ENCODE assay signal across 1 cellular context in the genomic region with DNA sequence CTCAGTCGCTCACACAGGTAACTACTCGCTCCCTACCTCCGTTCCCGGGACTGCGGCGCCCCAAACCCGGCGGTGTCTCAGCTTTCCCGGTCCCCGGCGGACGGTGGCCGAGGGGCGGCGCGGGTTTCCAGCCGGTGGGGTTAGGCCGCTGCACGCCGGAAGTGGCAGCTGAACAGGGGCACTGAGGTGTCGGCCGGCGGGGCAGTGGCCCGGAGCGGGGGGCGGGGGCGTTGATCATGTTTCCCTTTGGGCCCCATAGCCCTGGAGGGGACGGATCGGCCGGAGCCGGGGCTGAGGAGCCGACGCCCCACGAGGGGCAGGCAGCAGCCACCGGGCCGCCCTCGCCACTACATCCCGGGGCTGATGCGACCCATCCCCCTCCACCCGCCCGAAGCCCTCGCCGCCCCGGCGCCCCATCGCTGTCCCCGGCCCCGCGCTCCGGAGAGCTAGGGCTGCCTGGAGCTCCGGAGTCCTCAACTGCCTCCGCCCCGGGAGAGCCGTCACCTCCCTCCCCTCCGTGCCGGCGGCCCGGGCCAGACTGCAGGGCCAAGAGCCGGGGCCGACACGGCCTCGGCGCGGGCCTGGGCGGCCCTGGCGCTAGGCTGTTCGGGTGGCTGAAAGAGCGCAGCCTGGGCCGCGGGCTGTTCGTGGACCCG.
TF ChIP-seq lines count a peak whose summit lies in the region.

A gene with protein sequence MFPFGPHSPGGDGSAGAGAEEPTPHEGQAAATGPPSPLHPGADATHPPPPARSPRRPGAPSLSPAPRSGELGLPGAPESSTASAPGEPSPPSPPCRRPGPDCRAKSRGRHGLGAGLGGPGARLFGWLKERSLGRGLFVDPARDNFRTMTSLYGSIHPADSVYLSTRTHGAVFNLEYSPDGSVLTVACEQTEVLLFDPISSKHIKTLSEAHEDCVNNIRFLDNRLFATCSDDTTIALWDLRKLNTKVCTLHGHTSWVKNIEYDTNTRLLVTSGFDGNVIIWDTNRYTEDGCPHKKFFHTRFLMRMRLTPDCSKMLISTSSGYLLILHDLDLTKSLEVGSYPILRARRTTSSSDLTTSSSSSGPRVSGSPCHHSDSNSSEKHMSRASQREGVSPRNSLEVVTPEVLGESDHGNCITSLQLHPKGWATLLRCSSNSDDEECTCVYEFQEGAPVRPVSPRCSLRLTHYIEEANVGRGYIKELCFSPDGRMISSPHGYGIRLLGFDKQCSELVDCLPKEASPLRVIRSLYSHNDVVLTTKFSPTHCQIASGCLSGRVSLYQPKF (plus strand): TSS at position 167 of the 656 bp plus-strand sequence. CDS start 70 bp downstream, at position 237.

TF ChIP-seq in HepG2, 621 proteins besides CTCF, POLR2A, EP300 and RAD21 (continued from another document and continues in another):
- TF ChIP-seq HMGA1 (CRISPR knock-in tag; conservative IDR thresholded peaks at IDR 0.05) = no peak
- no peak for TF ChIP-seq ZNF496 (CRISPR knock-in tag; IDR thresholded peaks at IDR 0.05; ENCODE audit: insufficient replicate concordance)
- 0 out of 2 replicates have a peak, but pooled peaks have one; percentile 73 for TF ChIP-seq RBAK (CRISPR knock-in tag; IDR thresholded peaks at IDR 0.05)
- peak; percentile 90 for TF ChIP-seq ETV5 (CRISPR knock-in tag; IDR thresholded peaks at IDR 0.05; ENCODE audit: borderline replicate concordance)
- peak; percentile 95 for TF ChIP-seq DNMT1 (CRISPR knock-in tag; IDR thresholded peaks at IDR 0.05)
- TF ChIP-seq U2AF1 (optimal IDR thresholded peaks at IDR 0.05; ENCODE audit: low read depth, low read length) = peak; percentile 82
- TF ChIP-seq CCAR2 (optimal IDR thresholded peaks at IDR 0.05; ENCODE audit: low read depth, low read length) = peak; percentile 97
- TF ChIP-seq ZNF614 (CRISPR knock-in tag; IDR thresholded peaks at IDR 0.05; ENCODE audit: borderline replicate concordance) = peak; percentile 97; the same call in 1 of the 2 replicates
- TF ChIP-seq ZBTB33 (CRISPR knock-in tag; IDR thresholded peaks at IDR 0.05) = peak; percentile 76
- TF ChIP-seq POGZ (CRISPR knock-in tag; IDR thresholded peaks at IDR 0.05) = peak; percentile 99
- TF ChIP-seq, protein P1, sequence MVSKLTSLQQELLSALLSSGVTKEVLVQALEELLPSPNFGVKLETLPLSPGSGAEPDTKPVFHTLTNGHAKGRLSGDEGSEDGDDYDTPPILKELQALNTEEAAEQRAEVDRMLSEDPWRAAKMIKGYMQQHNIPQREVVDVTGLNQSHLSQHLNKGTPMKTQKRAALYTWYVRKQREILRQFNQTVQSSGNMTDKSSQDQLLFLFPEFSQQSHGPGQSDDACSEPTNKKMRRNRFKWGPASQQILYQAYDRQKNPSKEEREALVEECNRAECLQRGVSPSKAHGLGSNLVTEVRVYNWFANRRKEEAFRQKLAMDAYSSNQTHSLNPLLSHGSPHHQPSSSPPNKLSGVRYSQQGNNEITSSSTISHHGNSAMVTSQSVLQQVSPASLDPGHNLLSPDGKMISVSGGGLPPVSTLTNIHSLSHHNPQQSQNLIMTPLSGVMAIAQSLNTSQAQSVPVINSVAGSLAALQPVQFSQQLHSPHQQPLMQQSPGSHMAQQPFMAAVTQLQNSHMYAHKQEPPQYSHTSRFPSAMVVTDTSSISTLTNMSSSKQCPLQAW (CRISPR knock-in tag; IDR thresholded peaks at IDR 0.05) = peak; percentile 97
- TF ChIP-seq, protein P2, sequence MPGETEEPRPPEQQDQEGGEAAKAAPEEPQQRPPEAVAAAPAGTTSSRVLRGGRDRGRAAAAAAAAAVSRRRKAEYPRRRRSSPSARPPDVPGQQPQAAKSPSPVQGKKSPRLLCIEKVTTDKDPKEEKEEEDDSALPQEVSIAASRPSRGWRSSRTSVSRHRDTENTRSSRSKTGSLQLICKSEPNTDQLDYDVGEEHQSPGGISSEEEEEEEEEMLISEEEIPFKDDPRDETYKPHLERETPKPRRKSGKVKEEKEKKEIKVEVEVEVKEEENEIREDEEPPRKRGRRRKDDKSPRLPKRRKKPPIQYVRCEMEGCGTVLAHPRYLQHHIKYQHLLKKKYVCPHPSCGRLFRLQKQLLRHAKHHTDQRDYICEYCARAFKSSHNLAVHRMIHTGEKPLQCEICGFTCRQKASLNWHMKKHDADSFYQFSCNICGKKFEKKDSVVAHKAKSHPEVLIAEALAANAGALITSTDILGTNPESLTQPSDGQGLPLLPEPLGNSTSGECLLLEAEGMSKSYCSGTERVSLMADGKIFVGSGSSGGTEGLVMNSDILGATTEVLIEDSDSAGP (CRISPR knock-in tag; IDR thresholded peaks at IDR 0.05; ENCODE audit: borderline replicate concordance) = peak; percentile 83
- peak; percentile 82 for TF ChIP-seq RBM22 (optimal IDR thresholded peaks at IDR 0.05; ENCODE audit: low read length)
- no peak for TF ChIP-seq ZNF367 (CRISPR knock-in tag; IDR thresholded peaks at IDR 0.05; ENCODE audit: borderline replicate concordance)
- TF ChIP-seq, protein P3, sequence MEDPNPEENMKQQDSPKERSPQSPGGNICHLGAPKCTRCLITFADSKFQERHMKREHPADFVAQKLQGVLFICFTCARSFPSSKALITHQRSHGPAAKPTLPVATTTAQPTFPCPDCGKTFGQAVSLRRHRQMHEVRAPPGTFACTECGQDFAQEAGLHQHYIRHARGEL (CRISPR knock-in tag; IDR thresholded peaks at IDR 0.05) = peak; percentile 96; the same call in 1 of the 2 replicates
- peak; percentile 20; the same call in 1 of the 2 replicates for TF ChIP-seq NR2F6 (IDR thresholded peaks at IDR 0.05)
- TF ChIP-seq NR2F6 (CRISPR knock-in tag; IDR thresholded peaks at IDR 0.05) = peak; percentile 71; the same call in 1 of the 2 replicates
- peak; percentile 88 for TF ChIP-seq ELF1 (CRISPR knock-in tag; IDR thresholded peaks at IDR 0.05)
- 0 out of 2 replicates have a peak, but pooled peaks have one; percentile 67 for TF ChIP-seq THAP8 (CRISPR knock-in tag; IDR thresholded peaks at IDR 0.05; ENCODE audit: borderline replicate concordance)
- TF ChIP-seq PATZ1 (CRISPR knock-in tag; IDR thresholded peaks at IDR 0.05) = peak; percentile 95
- no peak for TF ChIP-seq GFI1 (CRISPR knock-in tag; IDR thresholded peaks at IDR 0.05; ENCODE audit: borderline replicate concordance)
- TF ChIP-seq, protein P4, sequence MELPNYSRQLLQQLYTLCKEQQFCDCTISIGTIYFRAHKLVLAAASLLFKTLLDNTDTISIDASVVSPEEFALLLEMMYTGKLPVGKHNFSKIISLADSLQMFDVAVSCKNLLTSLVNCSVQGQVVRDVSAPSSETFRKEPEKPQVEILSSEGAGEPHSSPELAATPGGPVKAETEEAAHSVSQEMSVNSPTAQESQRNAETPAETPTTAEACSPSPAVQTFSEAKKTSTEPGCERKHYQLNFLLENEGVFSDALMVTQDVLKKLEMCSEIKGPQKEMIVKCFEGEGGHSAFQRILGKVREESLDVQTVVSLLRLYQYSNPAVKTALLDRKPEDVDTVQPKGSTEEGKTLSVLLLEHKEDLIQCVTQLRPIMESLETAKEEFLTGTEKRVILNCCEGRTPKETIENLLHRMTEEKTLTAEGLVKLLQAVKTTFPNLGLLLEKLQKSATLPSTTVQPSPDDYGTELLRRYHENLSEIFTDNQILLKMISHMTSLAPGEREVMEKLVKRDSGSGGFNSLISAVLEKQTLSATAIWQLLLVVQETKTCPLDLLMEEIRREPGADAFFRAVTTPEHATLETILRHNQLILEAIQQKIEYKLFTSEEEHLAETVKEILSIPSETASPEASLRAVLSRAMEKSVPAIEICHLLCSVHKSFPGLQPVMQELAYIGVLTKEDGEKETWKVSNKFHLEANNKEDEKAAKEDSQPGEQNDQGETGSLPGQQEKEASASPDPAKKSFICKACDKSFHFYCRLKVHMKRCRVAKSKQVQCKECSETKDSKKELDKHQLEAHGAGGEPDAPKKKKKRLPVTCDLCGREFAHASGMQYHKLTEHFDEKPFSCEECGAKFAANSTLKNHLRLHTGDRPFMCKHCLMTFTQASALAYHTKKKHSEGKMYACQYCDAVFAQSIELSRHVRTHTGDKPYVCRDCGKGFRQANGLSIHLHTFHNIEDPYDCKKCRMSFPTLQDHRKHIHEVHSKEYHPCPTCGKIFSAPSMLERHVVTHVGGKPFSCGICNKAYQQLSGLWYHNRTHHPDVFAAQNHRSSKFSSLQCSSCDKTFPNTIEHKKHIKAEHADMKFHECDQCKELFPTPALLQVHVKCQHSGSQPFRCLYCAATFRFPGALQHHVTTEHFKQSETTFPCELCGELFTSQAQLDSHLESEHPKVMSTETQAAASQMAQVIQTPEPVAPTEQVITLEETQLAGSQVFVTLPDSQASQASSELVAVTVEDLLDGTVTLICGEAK (IDR thresholded peaks at IDR 0.05) = peak; percentile 93
- TF ChIP-seq, protein P4 (CRISPR knock-in tag; IDR thresholded peaks at IDR 0.05) = peak; percentile 86
- 0 out of 2 replicates have a peak, but pooled peaks have one; percentile 71 for TF ChIP-seq REL (CRISPR knock-in tag; conservative IDR thresholded peaks at IDR 0.05)
- TF ChIP-seq ZBTB10 (CRISPR knock-in tag; IDR thresholded peaks at IDR 0.05; ENCODE audit: borderline replicate concordance) = peak; percentile 79; the same call in 1 of the 2 replicates
- TF ChIP-seq ZNF207 (IDR thresholded peaks at IDR 0.05; ENCODE audit: borderline replicate concordance) = no peak
